Comparison of ENCODE assay signal across 11 cellular contexts in the genomic region with DNA sequence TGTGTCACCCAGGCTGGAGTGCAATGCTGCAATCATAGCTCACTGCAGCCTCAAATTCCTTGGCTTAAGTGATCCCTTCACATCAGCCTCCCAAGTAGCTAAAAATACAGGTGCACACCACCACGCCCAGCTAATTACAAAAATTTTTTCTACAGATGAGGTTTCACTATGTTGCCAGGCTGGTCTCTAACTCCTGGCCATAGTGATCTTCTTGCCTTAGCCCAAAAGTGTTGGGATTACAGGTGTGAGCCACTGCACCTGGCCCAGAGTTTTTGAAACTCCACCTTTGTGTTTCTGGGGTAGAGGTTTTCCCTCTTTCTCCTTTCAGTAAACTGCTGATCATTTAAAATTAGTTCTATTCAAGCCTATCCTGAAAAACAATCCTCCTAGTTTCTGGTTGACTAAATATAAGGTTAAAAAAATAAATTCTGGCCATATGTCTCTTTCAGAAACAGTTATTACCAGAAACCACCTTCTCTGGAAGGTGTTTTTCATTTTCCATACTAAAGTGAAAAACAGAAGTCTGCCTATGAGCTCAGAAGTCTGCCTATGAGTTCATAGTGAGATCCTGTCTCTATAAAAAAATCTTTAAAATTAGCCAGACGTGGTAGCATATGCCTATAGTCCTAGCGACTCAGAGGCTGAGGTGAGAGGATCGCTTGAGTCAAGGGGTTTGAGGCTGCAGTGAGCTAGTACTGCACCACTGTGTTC.
DNase-seq lines count a peak whose midpoint lies in the region; ATAC-seq and TF ChIP-seq lines count a peak whose summit lies in the region.
"Had no signal": no experiment of that assay in that cellular context is flagged by ENCODE, and none has a peak within 500 bp of the region (broad histone marks: within the 10 kb centered on the region; RNA-seq: fewer than 3 reads in every experiment).

No MANE protein-coding gene starts in this region.

- no peak for TF ChIP-seq CTCF in esophagus muscularis mucosa (IDR thresholded peaks at IDR 0.05)
- no peak for TF ChIP-seq CTCF in lower lobe of right lung (IDR thresholded peaks at IDR 0.05)

- 94% methylated on average over 4 of the region's 4 CpGs for WGBS in esophagus muscularis mucosa

- H3K36me3 ChIP-seq in esophagus muscularis mucosa (peaks cover 0 to 10% (median 2%) of the 10 kb centered on the region in 4 donors), lower lobe of right lung (no peaks in the 10 kb centered on the region)

- H3K27ac ChIP-seq in caudate nucleus (ENCODE audit: low read depth, low read length): no peak overlapping the region
- no peak overlapping the region for H3K27ac ChIP-seq in esophagus muscularis mucosa (replicated peaks in 1 of 4)
- H3K27ac ChIP-seq in lower lobe of right lung: no peak overlapping the region
- H3K27ac ChIP-seq: upper lobe of left lung had no signal

- H3K4me3 ChIP-seq in esophagus muscularis mucosa (no peak overlapping the region), lower lobe of right lung (no peak overlapping the region)
- H3K4me3 ChIP-seq: lung, upper lobe of left lung had no signal

- DNase-seq in RPMI8226 (peak; percentile 84), NCI-H446 treated with DMSO at 0.1 percent for 48 hours (lab: John Stamatoyannopoulos, UW) (no peak), caudate nucleus (lab: John Stamatoyannopoulos, UW) (no peak), esophagus muscularis mucosa (ENCODE audit: extremely low spot score) (no peak), lower lobe of right lung (no peak)
- DNase-seq: EL had no signal

- peaks cover 0 to 10% (median 4%) of the 10 kb centered on the region in 4 donors for H3K4me1 ChIP-seq in esophagus muscularis mucosa
- H3K4me1 ChIP-seq in lower lobe of right lung: peaks cover 7% of the 10 kb centered on the region

- TF ChIP-seq POLR2A in esophagus muscularis mucosa (IDR thresholded peaks at IDR 0.05; ENCODE audit: low read depth): no peak

- no peak for TF ChIP-seq EP300 in esophagus muscularis mucosa (IDR thresholded peaks at IDR 0.05)

- H3K9me3 ChIP-seq in esophagus muscularis mucosa (no peaks in the 10 kb centered on the region), lower lobe of right lung (no peaks in the 10 kb centered on the region)
- H3K9me3 ChIP-seq: upper lobe of left lung had no signal

- H3K27me3 ChIP-seq in esophagus muscularis mucosa: no peaks in the 10 kb centered on the region
- H3K27me3 ChIP-seq in lower lobe of right lung (ENCODE audit: low read depth): no peaks in the 10 kb centered on the region
- H3K27me3 ChIP-seq: upper lobe of left lung had no signal

- intact Hi-C loops in esophagus muscularis mucosa (cut with DNase I) (no loop called here), lower lobe of right lung (cut with DNase I) (no loop called here)

- ATAC-seq in GM18498 (IDR thresholded peaks at IDR 0.05; ENCODE audit: unreplicated experiment) (peak; percentile 75), GM19328 (IDR thresholded peaks at IDR 0.05; ENCODE audit: unreplicated experiment) (peak; percentile 49), HG02884 (IDR thresholded peaks at IDR 0.05; ENCODE audit: unreplicated experiment) (peak; percentile 73), lower lobe of right lung (no peak)

Comparison
In these comparisons a context has a peak if more than half of its experiments do, and no peak if none do; other contexts are left out.
1. ATAC-seq: peak in GM18498 (single experiment), GM19328 (single experiment) and HG02884 (single experiment); none in lower lobe of right lung (0 of 2).